Comparison of ENCODE assay signal across 16 cellular contexts in the genomic region with DNA sequence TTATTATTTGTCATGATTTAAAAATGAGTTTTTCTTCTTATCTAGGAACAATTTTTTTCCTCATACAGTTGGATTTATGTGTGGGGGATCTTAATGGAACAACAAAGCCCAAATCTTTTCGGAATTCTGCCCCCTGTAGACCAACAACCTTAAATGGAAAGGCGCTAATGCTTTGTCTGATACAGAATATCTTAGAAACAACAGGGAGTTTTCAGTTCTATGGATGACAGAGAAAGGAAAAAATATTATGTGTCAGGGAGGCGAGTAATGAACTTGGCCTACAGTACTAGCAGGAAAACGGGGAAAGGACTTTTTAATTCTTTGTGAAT. TPM values are rescaled to one million over a fixed set of nuclear protein-coding genes. Genes with fewer than 3 reads are reported as not detected.
"Had no signal": no experiment of that assay in that cellular context is flagged by ENCODE, and none has a peak within 500 bp of the region (broad histone marks: within the 10 kb centered on the region; RNA-seq: fewer than 3 reads in every experiment).

No MANE protein-coding gene starts in this region.

- DNase-seq: activated CD4-positive, alpha-beta T cell treated with anti-CD3 and anti-CD28 coated beads for 36 hours; activated CD4-positive, alpha-beta T cell treated with anti-CD3 and anti-CD28 coated beads, Interleukin-2, amount 50 U/mL, for 48 hours; activated naive CD8-positive, alpha-beta T cell treated with anti-CD3 and anti-CD28 coated beads, Interleukin-2, amount 10 ng/mL, durations not matched to agents 7 days and 5 days; body of pancreas; immature natural killer cell; mesendoderm; natural killer cell; posterior cingulate gyrus; retina; spleen; stimulated activated CD4-positive, alpha-beta T cell treated with anti-CD3 and anti-CD28 coated beads, Interleukin-4, amount 100 ng/mL, for 4 hours had no signal

- H3K9me3 ChIP-seq: body of pancreas, gastroesophageal sphincter, spleen, tibial nerve had no signal

- H3K27me3 ChIP-seq: body of pancreas, tibial nerve had no signal

- H3K4me1 Mint-ChIP-seq: activated CD4-positive, alpha-beta T cell treated with anti-CD3 and anti-CD28 coated beads for 36 hours; activated naive CD8-positive, alpha-beta T cell treated with anti-CD3 and anti-CD28 coated beads, Interleukin-2, amount 10 ng/mL, durations not matched to agents 7 days and 5 days; immature natural killer cell; natural killer cell; stimulated activated memory B cell treated with anti-CD40 and anti-IgM and Interleukin-4, amounts not matched to agents 10 μg/mL and 1 μg/mL and 100 μg/mL, for 72 hours had no signal

- H3K36me3 ChIP-seq: gastroesophageal sphincter, spleen, tibial nerve had no signal

- H3K4me3 ChIP-seq: body of pancreas, gastroesophageal sphincter, spleen, tibial nerve had no signal

- ATAC-seq: activated CD4-positive, alpha-beta T cell treated with anti-CD3 and anti-CD28 coated beads for 36 hours; body of pancreas; esophagus mucosa; gastroesophageal sphincter; natural killer cell; stimulated activated memory B cell treated with anti-CD40 and anti-IgM and Interleukin-4, amounts not matched to agents 10 μg/mL and 1 μg/mL and 100 μg/mL, for 72 hours had no signal

- H3K36me3 Mint-ChIP-seq: activated naive CD8-positive, alpha-beta T cell treated with anti-CD3 and anti-CD28 coated beads, Interleukin-2, amount 10 ng/mL, durations not matched to agents 7 days and 5 days; immature natural killer cell; natural killer cell; stimulated activated memory B cell treated with anti-CD40 and anti-IgM and Interleukin-4, amounts not matched to agents 10 μg/mL and 1 μg/mL and 100 μg/mL, for 72 hours had no signal

- H3K27ac Mint-ChIP-seq: activated CD4-positive, alpha-beta T cell treated with anti-CD3 and anti-CD28 coated beads for 36 hours; activated naive CD8-positive, alpha-beta T cell treated with anti-CD3 and anti-CD28 coated beads, Interleukin-2, amount 10 ng/mL, durations not matched to agents 7 days and 5 days; immature natural killer cell; natural killer cell; stimulated activated memory B cell treated with anti-CD40 and anti-IgM and Interleukin-4, amounts not matched to agents 10 μg/mL and 1 μg/mL and 100 μg/mL, for 72 hours had no signal

- H3K4me3 Mint-ChIP-seq: activated CD4-positive, alpha-beta T cell treated with anti-CD3 and anti-CD28 coated beads for 36 hours; activated naive CD8-positive, alpha-beta T cell treated with anti-CD3 and anti-CD28 coated beads, Interleukin-2, amount 10 ng/mL, durations not matched to agents 7 days and 5 days; immature natural killer cell; natural killer cell; stimulated activated memory B cell treated with anti-CD40 and anti-IgM and Interleukin-4, amounts not matched to agents 10 μg/mL and 1 μg/mL and 100 μg/mL, for 72 hours had no signal

- H3K9me3 Mint-ChIP-seq: activated naive CD8-positive, alpha-beta T cell treated with anti-CD3 and anti-CD28 coated beads, Interleukin-2, amount 10 ng/mL, durations not matched to agents 7 days and 5 days; immature natural killer cell; natural killer cell; stimulated activated memory B cell treated with anti-CD40 and anti-IgM and Interleukin-4, amounts not matched to agents 10 μg/mL and 1 μg/mL and 100 μg/mL, for 72 hours had no signal

- H3K4me1 ChIP-seq: body of pancreas, gastroesophageal sphincter, spleen, tibial nerve had no signal

- H3K27ac ChIP-seq: body of pancreas, gastroesophageal sphincter, spleen had no signal

RNA-seq across cellular contexts. Expression of a gene that starts 0.6 kb away (rescaled TPM):
- total RNA-seq: activated CD4-positive, alpha-beta T cell treated with anti-CD3 and anti-CD28 coated beads for 36 hours; activated naive CD8-positive, alpha-beta T cell treated with anti-CD3 and anti-CD28 coated beads, Interleukin-2, amount 10 ng/mL, durations not matched to agents 7 days and 5 days; body of pancreas; esophagus mucosa; liver; natural killer cell had no signal
